1 cellular context compared by ENCODE assay signal in genomic region chr2:61763605-61764034, GRCh38.
TF ChIP-seq lines count a peak whose summit lies in the region.

No MANE protein-coding gene starts in this region.

TF ChIP-seq in GM12878, 131 proteins besides CTCF, POLR2A, EP300 and RAD21 (continued from another document):
- TF ChIP-seq ATF3 (IDR thresholded peaks at IDR 0.05; ENCODE audit: borderline replicate concordance, extremely low read depth, low read depth, low read length) (no peak), KLF5 (IDR thresholded peaks at IDR 0.05; ENCODE audit: partially characterized antibody) (no peak), NR2C1 (IDR thresholded peaks at IDR 0.05) (no peak), SMARCA5 (IDR thresholded peaks at IDR 0.05) (peak; percentile 53; the same call in 1 of the 2 replicates), CHD2 (IDR thresholded peaks at IDR 0.05; ENCODE audit: borderline replicate concordance, low read depth, low read length) (no peak), RB1 (IDR thresholded peaks at IDR 0.05; ENCODE audit: borderline replicate concordance) (0 out of 2 replicates have a peak, but pooled peaks have one; percentile 26), IKZF2 (IDR thresholded peaks at IDR 0.05) (peak; percentile 68 to 77), MEF2B (IDR thresholded peaks at IDR 0.05; ENCODE audit: partially characterized antibody, poor library complexity, severe bottlenecking) (no peak), SUPT20H (IDR thresholded peaks at IDR 0.05; ENCODE audit: borderline replicate concordance, control insufficient read depth, low read depth, low read length) (no peak), E2F8 (IDR thresholded peaks at IDR 0.05; ENCODE audit: low read depth, partially characterized antibody) (no peak), NFIC (IDR thresholded peaks at IDR 0.05; ENCODE audit: low read depth, low read length) (no peak), CHD4 (IDR thresholded peaks at IDR 0.05) (no peak), ZZZ3 (IDR thresholded peaks at IDR 0.05; ENCODE audit: control insufficient read depth, insufficient read length, low read depth) (no peak), GABPA (IDR thresholded peaks at IDR 0.05; ENCODE audit: low read depth) (0 out of 2 replicates have a peak, but pooled peaks have one; percentile 68), ZBED1 (IDR thresholded peaks at IDR 0.05; ENCODE audit: borderline replicate concordance) (no peak), SIX5 (IDR thresholded peaks at IDR 0.05; ENCODE audit: low read depth, low read length, severe bottlenecking) (no peak), PAX5 (IDR thresholded peaks at IDR 0.05; ENCODE audit: borderline replicate concordance, low read depth, low read length) (no peak)
